In genomic region chr18:58983260-58983659, GRCh38 we compare ENCODE assay signal across 11 cellular contexts.
"Had no signal": no experiment of that assay in that cellular context is flagged by ENCODE, and none has a peak within 500 bp of the region (broad histone marks: within the 10 kb centered on the region; RNA-seq: fewer than 3 reads in every experiment).

No MANE protein-coding gene starts in this region.

- H3K4me1 Mint-ChIP-seq: activated CD4-positive, alpha-beta T cell treated with anti-CD3 and anti-CD28 coated beads for 36 hours had no signal

- H3K9me3 Mint-ChIP-seq: activated CD4-positive, alpha-beta memory T cell treated with anti-CD3 and anti-CD28 coated beads, Interleukin-2, amount 10 ng/mL, durations not matched to agents 7 days and 5 days; stimulated activated naive CD8-positive, alpha-beta T cell treated with anti-CD3 and anti-CD28 coated beads, Interleukin-15, Interleukin-2, amounts not matched to agents 100 ng/mL and 50 ng/mL, for 24 hours had no signal

- H3K27ac Mint-ChIP-seq: activated CD4-positive, alpha-beta memory T cell treated with anti-CD3 and anti-CD28 coated beads, Interleukin-2, amount 10 ng/mL, durations not matched to agents 7 days and 5 days; activated CD4-positive, alpha-beta T cell treated with anti-CD3 and anti-CD28 coated beads for 36 hours; stimulated activated naive CD8-positive, alpha-beta T cell treated with anti-CD3 and anti-CD28 coated beads, Interleukin-15, Interleukin-2, amounts not matched to agents 100 ng/mL and 50 ng/mL, for 24 hours; T-helper 2 cell treated with Interferon-gamma antibody and Interleukin-4, amounts not matched to agents 5 μg/mL and 100 μg/mL, for 36 hours had no signal

- H3K9me3 ChIP-seq: colonic mucosa, testis had no signal

- H3K4me1 ChIP-seq: colonic mucosa, testis had no signal

- H3K4me3 Mint-ChIP-seq: activated CD4-positive, alpha-beta memory T cell treated with anti-CD3 and anti-CD28 coated beads, Interleukin-2, amount 10 ng/mL, durations not matched to agents 7 days and 5 days; activated CD4-positive, alpha-beta T cell treated with anti-CD3 and anti-CD28 coated beads for 36 hours; stimulated activated naive CD8-positive, alpha-beta T cell treated with anti-CD3 and anti-CD28 coated beads, Interleukin-15, Interleukin-2, amounts not matched to agents 100 ng/mL and 50 ng/mL, for 24 hours; T-helper 2 cell treated with Interferon-gamma antibody and Interleukin-4, amounts not matched to agents 5 μg/mL and 100 μg/mL, for 36 hours had no signal

- H3K4me3 ChIP-seq: colonic mucosa, testis had no signal

- H3K36me3 ChIP-seq: colonic mucosa had no signal

- H3K27me3 ChIP-seq: colonic mucosa, testis had no signal

- DNase-seq: activated CD4-positive, alpha-beta memory T cell treated with anti-CD3 and anti-CD28 coated beads, Interleukin-2, amount 10 ng/mL, durations not matched to agents 7 days and 5 days; activated CD4-positive, alpha-beta T cell treated with anti-CD3 and anti-CD28 coated beads for 36 hours; activated CD8-positive, alpha-beta memory T cell treated with anti-CD3 and anti-CD28 coated beads, Interleukin-2, amount 50 U/mL, for 48 hours; aorta; colonic mucosa; foreskin melanocyte; stimulated activated CD4-positive, alpha-beta T cell treated with anti-CD3 and anti-CD28 coated beads, Interleukin-12 subunit alpha, Interleukin-12 subunit beta, amount 100 ng/mL, for 4 hours; testis had no signal

- ATAC-seq: activated CD4-positive, alpha-beta T cell treated with anti-CD3 and anti-CD28 coated beads for 36 hours; sciatic nerve had no signal

- H3K27ac ChIP-seq: colonic mucosa, testis had no signal

- H3K27me3 Mint-ChIP-seq: activated CD4-positive, alpha-beta memory T cell treated with anti-CD3 and anti-CD28 coated beads, Interleukin-2, amount 10 ng/mL, durations not matched to agents 7 days and 5 days had no signal
